ENCODE assay signal across 7 cellular contexts in the genomic region with DNA sequence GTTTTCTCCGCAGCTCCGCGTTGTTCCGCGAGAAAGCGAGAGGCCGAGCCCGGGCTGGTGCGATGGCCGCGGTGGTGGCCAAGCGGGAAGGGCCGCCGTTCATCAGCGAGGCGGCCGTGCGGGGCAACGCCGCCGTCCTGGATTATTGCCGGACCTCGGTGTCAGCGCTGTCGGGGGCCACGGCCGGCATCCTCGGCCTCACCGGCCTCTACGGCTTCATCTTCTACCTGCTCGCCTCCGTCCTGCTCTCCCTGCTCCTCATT. TPM values are rescaled to one million over a fixed set of nuclear protein-coding genes. Genes with fewer than 3 reads are reported as not detected.
DNase-seq lines count a peak whose midpoint lies in the region; ATAC-seq and TF ChIP-seq lines count a peak whose summit lies in the region.

No MANE protein-coding gene starts in this region.

- H3K27me3 Mint-ChIP-seq in stimulated activated memory B cell treated with anti-CD40 and anti-IgM and Interleukin-4, amounts not matched to agents 10 μg/mL and 1 μg/mL and 100 μg/mL, for 72 hours: no peaks in the 10 kb centered on the region

- H3K4me1 ChIP-seq in SJCRH30: no peaks in the 10 kb centered on the region
- peaks cover 5% of the 10 kb centered on the region for H3K4me1 ChIP-seq in foreskin keratinocyte

- no peaks in the 10 kb centered on the region for H3K36me3 ChIP-seq in SJCRH30

- H3K27me3 ChIP-seq in SJCRH30 (no peaks in the 10 kb centered on the region), foreskin keratinocyte (no peaks in the 10 kb centered on the region)

- H3K36me3 Mint-ChIP-seq in stimulated activated memory B cell treated with anti-CD40 and anti-IgM and Interleukin-4, amounts not matched to agents 10 μg/mL and 1 μg/mL and 100 μg/mL, for 72 hours: peaks cover 11% of the 10 kb centered on the region

- peak overlapping the region; percentile 83 for H3K4me3 ChIP-seq in SJCRH30

- H3K4me3 Mint-ChIP-seq in stimulated activated memory B cell treated with anti-CD40 and anti-IgM and Interleukin-4, amounts not matched to agents 10 μg/mL and 1 μg/mL and 100 μg/mL, for 72 hours: peak overlapping the region; percentile 93

- DNase-seq in SJCRH30: no peak
- no peak for DNase-seq in foreskin keratinocyte
- no peak for DNase-seq in NCI-H524 treated with DMSO at 0.1 percent for 48 hours (lab: John Stamatoyannopoulos, UW)
- no peak for DNase-seq in SW480 (ENCODE audit: low spot score)
- no peak for DNase-seq in mucosa of gallbladder (ENCODE audit: low spot score)

- peak; percentile 1 for ATAC-seq in GM21825 (IDR thresholded peaks at IDR 0.05; ENCODE audit: unreplicated experiment)
- ATAC-seq in foreskin keratinocyte: no peak
- peak; percentile 1 for ATAC-seq in stimulated activated memory B cell treated with anti-CD40 and anti-IgM and Interleukin-4, amounts not matched to agents 10 μg/mL and 1 μg/mL and 100 μg/mL, for 72 hours

- H3K27ac ChIP-seq in SJCRH30 (peak overlapping the region; percentile 63), foreskin keratinocyte (peak overlapping the region; percentile 62)

- TF ChIP-seq CTCF in foreskin keratinocyte (conservative IDR thresholded peaks at IDR 0.05): no peak

- H3K27ac Mint-ChIP-seq in stimulated activated memory B cell treated with anti-CD40 and anti-IgM and Interleukin-4, amounts not matched to agents 10 μg/mL and 1 μg/mL and 100 μg/mL, for 72 hours: peak overlapping the region; percentile 94

- peaks cover 45% of the 10 kb centered on the region for H3K4me1 Mint-ChIP-seq in stimulated activated memory B cell treated with anti-CD40 and anti-IgM and Interleukin-4, amounts not matched to agents 10 μg/mL and 1 μg/mL and 100 μg/mL, for 72 hours

- H3K9me3 ChIP-seq in SJCRH30 (replicated peaks): no peaks in the 10 kb centered on the region

- no peaks in the 10 kb centered on the region for H3K9me3 Mint-ChIP-seq in stimulated activated memory B cell treated with anti-CD40 and anti-IgM and Interleukin-4, amounts not matched to agents 10 μg/mL and 1 μg/mL and 100 μg/mL, for 72 hours

RNA-seq across cellular contexts. Expression of a gene that starts 0.4 kb away (rescaled TPM):
- 25.3 and 27.9 TPM in 2 replicates for total RNA-seq in SJCRH30 (2014; rRNA removed; shearing (Covaris generic))
- total RNA-seq in foreskin keratinocyte (40.9 and 52.3 TPM in 2 replicates), mucosa of gallbladder (35.7 TPM)
- 94.8 and 99.0 TPM in 2 replicates for polyA plus RNA-seq in foreskin keratinocyte

RNA-seq across cellular contexts. Expression of a gene that starts 0.6 kb away (rescaled TPM):
- 27.6 and 28.6 TPM in 2 replicates for total RNA-seq in SJCRH30 (2014; rRNA removed; shearing (Covaris generic))
- total RNA-seq in foreskin keratinocyte (203 and 220 TPM in 2 replicates), mucosa of gallbladder (158 TPM)
- polyA plus RNA-seq in foreskin keratinocyte: 350 and 356 TPM in 2 replicates

RNA-seq across cellular contexts. Expression of a gene that starts 26.9 kb away (rescaled TPM):
- total RNA-seq in SJCRH30 (2014; rRNA removed; shearing (Covaris generic)): 1.2 and 3.0 TPM in 2 replicates
- total RNA-seq in foreskin keratinocyte (0.14 and 0.82 TPM in 2 replicates), mucosa of gallbladder (2.0 TPM)
- polyA plus RNA-seq in foreskin keratinocyte: 0.49 and 0.88 TPM in 2 replicates

RNA-seq across cellular contexts. Expression of a gene that starts 32.5 kb away (rescaled TPM):
- 6.0 and 8.1 TPM in 2 replicates for total RNA-seq in SJCRH30 (2014; rRNA removed; shearing (Covaris generic))
- total RNA-seq in foreskin keratinocyte: 11.8 and 14.3 TPM in 2 replicates
- 11.4 and 12.3 TPM in 2 replicates for polyA plus RNA-seq in foreskin keratinocyte
- total RNA-seq in mucosa of gallbladder: 13.4 TPM

RNA-seq across cellular contexts. Expression of a gene that starts 33.0 kb away (rescaled TPM):
- total RNA-seq in SJCRH30 (2014; rRNA removed; shearing (Covaris generic)): 11.4 and 12.4 TPM in 2 replicates
- total RNA-seq in foreskin keratinocyte (12.5 and 15.3 TPM in 2 replicates), mucosa of gallbladder (14.5 TPM)
- 6.4 and 8.6 TPM in 2 replicates for polyA plus RNA-seq in foreskin keratinocyte
